In genomic region chr10:101012525-101013364, GRCh38 we compare ENCODE assay signal across 8 cellular contexts. TPM values are rescaled to one million over a fixed set of nuclear protein-coding genes. Genes with fewer than 3 reads are reported as not detected.
DNase-seq lines count a peak whose midpoint lies in the region; ATAC-seq and TF ChIP-seq lines count a peak whose summit lies in the region.

No MANE protein-coding gene starts in this region.

- no peaks in the 10 kb centered on the region for H3K27me3 ChIP-seq in Karpas-422 (ENCODE audit: low read length)
- H3K27me3 ChIP-seq in foreskin keratinocyte, result no peaks in the 10 kb centered on the region
- H3K27me3 ChIP-seq in ovary, result no peaks in the 10 kb centered on the region
- H3K27me3 ChIP-seq in tibial artery, result peaks cover 0 to 20% of the 10 kb centered on the region in 2 donors

- WGBS in ovary, 3 donors, result 14 to 15% (median 15%) methylated on average over 14 of the region's 14 CpGs

- peak; percentile 73 for ATAC-seq in GM21528 (IDR thresholded peaks at IDR 0.05; ENCODE audit: low FRiP score, unreplicated experiment)
- ATAC-seq in foreskin keratinocyte, result peak; percentile 78

- H3K36me3 ChIP-seq in Karpas-422 (ENCODE audit: insufficient read depth, low read length) (no peaks in the 10 kb centered on the region), ovary (no peaks in the 10 kb centered on the region), tibial artery (no peaks in the 10 kb centered on the region)

- no peak for TF ChIP-seq POLR2A in ovary (IDR thresholded peaks at IDR 0.05)

- H3K4me2 ChIP-seq in Karpas-422 (ENCODE audit: low read depth, low read length, poor library complexity, severe bottlenecking), result peak overlapping the region; percentile 27

- H3K79me2 ChIP-seq in Karpas-422 (ENCODE audit: low read length), result no peaks in the 10 kb centered on the region

- no peaks in the 10 kb centered on the region for H3K9me2 ChIP-seq in Karpas-422 (replicated peaks; ENCODE audit: insufficient read depth, low read length)

- no peak for TF ChIP-seq EP300 in ovary (IDR thresholded peaks at IDR 0.05)

- H3K27ac ChIP-seq in Karpas-422 (ENCODE audit: low read length) (no peak overlapping the region), foreskin keratinocyte (peak overlapping the region; percentile 2), ovary (no peak overlapping the region), tibial artery (peak overlapping the region; percentile 31 to 60)

- no peaks in the 10 kb centered on the region for H4K20me1 ChIP-seq in Karpas-422 (ENCODE audit: insufficient read depth, low read depth, low read length)

- no peak overlapping the region for H2AFZ ChIP-seq in Karpas-422 (ENCODE audit: low read length)

- TF ChIP-seq CTCF in foreskin keratinocyte (conservative IDR thresholded peaks at IDR 0.05) (peak; percentile 96), ovary (IDR thresholded peaks at IDR 0.05) (peak; percentile 91 to 92 (median 92)), tibial artery (IDR thresholded peaks at IDR 0.05) (peak; percentile 94 to 97)

- H3K9ac ChIP-seq in Karpas-422 (ENCODE audit: low read length), result no peak overlapping the region

- no peak overlapping the region for H3K4me3 ChIP-seq in Karpas-422 (ENCODE audit: low read length)
- no peak overlapping the region for H3K4me3 ChIP-seq in ovary
- no peak overlapping the region for H3K4me3 ChIP-seq in tibial artery

- intact Hi-C loops in ovary (cut with DNase I) (loop anchor here (2.0 kb wide), 1 partner anchor 18 kb away; no protein-coding TSS in a partner anchor), tibial artery (cut with DNase I; ENCODE audit: low total_unique reads) (no loop called here)

- H3K9me3 ChIP-seq in Karpas-422 (ENCODE audit: low read length), result no peaks in the 10 kb centered on the region
- H3K9me3 ChIP-seq in ovary, result no peaks in the 10 kb centered on the region
- H3K9me3 ChIP-seq in tibial artery, result no peaks in the 10 kb centered on the region

- peak; percentile 46 for DNase-seq in DMS153 (lab: John Stamatoyannopoulos, UW)
- DNase-seq in Karpas-422, result peak; percentile 92
- DNase-seq in RPMI8226, result peak; percentile 80
- peak; percentile 69 for DNase-seq in activated T-helper 9 cell treated with anti-CD3 and anti-CD28 coated beads, Interleukin-2, amount 50 U/mL, for 16 hours (ENCODE audit: low read depth)
- DNase-seq in foreskin keratinocyte, result peak; percentile 82 to 91
- DNase-seq in ovary, result peak; percentile 85 to 91 (median 89)
- DNase-seq in tibial artery, result peak; percentile 90 to 92

- H3K4me1 ChIP-seq in Karpas-422 (ENCODE audit: low read length) (peaks cover 51% of the 10 kb centered on the region), foreskin keratinocyte (peaks cover 15% of the 10 kb centered on the region), ovary (ENCODE audit: insufficient read depth) (peaks cover 11% of the 10 kb centered on the region), tibial artery (peaks cover 0 to 25% (median 17%) of the 10 kb centered on the region in 4 donors)

RNA-seq across cellular contexts. Expression of gene LZTS2, which starts 13.1 kb away (rescaled TPM):
- total RNA-seq in Karpas-422 (2014; rRNA removed; shearing (Covaris generic); ENCODE audit: low replicate concordance), result 11.3 and 23.9 TPM in 2 replicates
- total RNA-seq in foreskin keratinocyte, result 38.0 and 39.8 TPM in 2 replicates
- polyA plus RNA-seq in foreskin keratinocyte, result 30.5 and 30.9 TPM in 2 replicates
- 100 to 1,000 TPM in 2 of 7 donors, 10 to 100 TPM in 5; 60.6 to 121 (median 77.4) TPM for total RNA-seq in ovary
- 10 to 100 TPM in 1 of 2 donors, 1 to 10 TPM in 1; 9.4 to 93.9 TPM for polyA plus RNA-seq in ovary

RNA-seq across cellular contexts. Expression of gene PDZD7, which starts 18.2 kb away (rescaled TPM):
- 2.6 and 3.0 TPM in 2 replicates for total RNA-seq in Karpas-422 (2014; rRNA removed; shearing (Covaris generic); ENCODE audit: low replicate concordance)
- total RNA-seq in foreskin keratinocyte (0.85 TPM in 2 replicates), ovary (1 to 10 TPM in 2 of 7 donors, under 1 TPM in 5; 0.56 to 1.2 (median 0.74) TPM)
- polyA plus RNA-seq in foreskin keratinocyte (0.61 and 0.82 TPM in 2 replicates), ovary (under 1 TPM; 0.07 to 0.44 TPM)

RNA-seq across cellular contexts. Expression of gene SFXN3, which starts 18.3 kb away (rescaled TPM):
- 8.5 and 13.6 TPM in 2 replicates for total RNA-seq in Karpas-422 (2014; rRNA removed; shearing (Covaris generic); ENCODE audit: low replicate concordance)
- total RNA-seq in foreskin keratinocyte (38.8 and 46.0 TPM in 2 replicates), ovary (10 to 100 TPM; 20.2 to 47.0 (median 28.6) TPM)
- polyA plus RNA-seq in foreskin keratinocyte (24.1 and 27.9 TPM in 2 replicates), ovary (10 to 100 TPM; 26.5 to 51.5 TPM)

RNA-seq across cellular contexts. Expression of gene TWNK, which starts 25.4 kb away (rescaled TPM):
- total RNA-seq in Karpas-422 (2014; rRNA removed; shearing (Covaris generic); ENCODE audit: low replicate concordance), result 14.5 and 17.0 TPM in 2 replicates
- 15.8 and 17.2 TPM in 2 replicates for total RNA-seq in foreskin keratinocyte
- polyA plus RNA-seq in foreskin keratinocyte, result 11.6 and 13.8 TPM in 2 replicates
- 10 to 100 TPM in 4 of 7 donors, 1 to 10 TPM in 3; 2.4 to 13.9 (median 10.7) TPM for total RNA-seq in ovary
- 10 to 100 TPM in 1 of 2 donors, 1 to 10 TPM in 1; 5.3 to 12.5 TPM for polyA plus RNA-seq in ovary

RNA-seq across cellular contexts. Expression of gene MRPL43, which starts 25.4 kb away (rescaled TPM):
- total RNA-seq in Karpas-422 (2014; rRNA removed; shearing (Covaris generic); ENCODE audit: low replicate concordance), result 86.3 and 93.9 TPM in 2 replicates
- total RNA-seq in foreskin keratinocyte, result 81.4 and 88.5 TPM in 2 replicates
- polyA plus RNA-seq in foreskin keratinocyte, result 107 and 114 TPM in 2 replicates
- 100 to 1,000 TPM in 1 of 7 donors, 10 to 100 TPM in 6; 68.2 to 113 (median 83.3) TPM for total RNA-seq in ovary
- polyA plus RNA-seq in ovary, result 100 to 1,000 TPM in 1 of 2 donors, 10 to 100 TPM in 1; 56.6 to 126 TPM

Comparison
In these comparisons a context has a peak if more than half of its experiments do, and no peak if none do; other contexts are left out.
1. H3K27ac ChIP-seq: peak in foreskin keratinocyte (single experiment) and tibial artery (2 of 2); none in Karpas-422 (single experiment) and ovary (0 of 2).
2. Peak in every context shown above with its lines, with median percentiles within 50 percentile points of each other: DNase-seq and CTCF ChIP-seq.